8 cellular contexts compared by ENCODE assay signal in the genomic region with DNA sequence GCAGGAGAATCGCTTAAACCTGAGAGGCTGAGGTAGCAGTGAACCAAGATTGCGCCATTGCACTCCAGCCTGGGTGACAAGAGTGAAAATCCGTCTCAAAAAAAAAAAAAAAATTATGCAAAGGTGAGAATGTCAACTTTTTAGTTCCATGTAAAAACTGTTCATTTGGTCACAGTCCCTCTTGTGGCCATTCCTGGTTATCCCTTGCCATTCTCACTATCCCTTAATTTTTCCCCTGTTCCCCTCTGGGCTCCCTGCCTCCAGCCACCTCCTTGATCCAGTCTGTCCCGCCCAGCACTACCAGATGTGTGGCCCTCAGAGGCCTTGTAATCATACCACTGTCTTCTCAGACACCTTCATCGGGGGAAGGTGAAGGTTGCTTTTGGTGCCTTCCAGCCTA. TPM values are rescaled to one million over a fixed set of nuclear protein-coding genes. Genes with fewer than 3 reads are reported as not detected.
DNase-seq lines count a peak whose midpoint lies in the region; ATAC-seq and TF ChIP-seq lines count a peak whose summit lies in the region.
"Had no signal": no experiment of that assay in that cellular context is flagged by ENCODE, and none has a peak within 500 bp of the region (broad histone marks: within the 10 kb centered on the region; RNA-seq: fewer than 3 reads in every experiment).

No MANE protein-coding gene starts in this region.

- H3K4me3 Mint-ChIP-seq in CD8-positive, alpha-beta T cell: no peak overlapping the region
- H3K4me3 Mint-ChIP-seq in chondrocyte (ENCODE audit: unreplicated experiment) (no peak overlapping the region), neural crest cell (no peak overlapping the region)
- H3K4me3 Mint-ChIP-seq: IgD-negative memory B cell had no signal

- DNase-seq in CD8-positive, alpha-beta T cell: no peak
- no peak for DNase-seq in HFF-Myc (ENCODE audit: extremely low read depth, low read depth)
- no peak for DNase-seq in chondrocyte (ENCODE audit: low spot score)
- DNase-seq in neural crest cell (ENCODE audit: low read depth, low spot score): no peak
- no peak for DNase-seq in stimulated activated CD4-positive, alpha-beta T cell treated with anti-CD3 and anti-CD28 coated beads, Interleukin-2, amount 100 ng/mL, for 48 hours
- no peak for DNase-seq in NCI-H146 treated with DMSO at 0.1 percent for 48 hours (lab: John Stamatoyannopoulos, UW; ENCODE audit: unreplicated experiment)

- H3K36me3 Mint-ChIP-seq in CD8-positive, alpha-beta T cell: peaks cover 36% of the 10 kb centered on the region
- H3K36me3 Mint-ChIP-seq in chondrocyte (ENCODE audit: low read depth): no peaks in the 10 kb centered on the region
- H3K36me3 Mint-ChIP-seq in neural crest cell (ENCODE audit: low read depth): no peaks in the 10 kb centered on the region
- H3K36me3 Mint-ChIP-seq: IgD-negative memory B cell had no signal

- no peak overlapping the region for H3K27ac ChIP-seq in CD8-positive, alpha-beta T cell (ENCODE audit: low read depth, low read length)

- intact Hi-C loops in CD8-positive, alpha-beta T cell (cut with DNase I, micrococcal nuclease): loop anchor here in 1 of 2 experiments (10.0 kb wide), 1 partner anchor 1641 kb away; no protein-coding TSS in a partner anchor

- H3K27me3 Mint-ChIP-seq in CD8-positive, alpha-beta T cell (ENCODE audit: low read depth): no peaks in the 10 kb centered on the region
- no peaks in the 10 kb centered on the region for H3K27me3 Mint-ChIP-seq in chondrocyte (ENCODE audit: low read depth)
- no peaks in the 10 kb centered on the region for H3K27me3 Mint-ChIP-seq in neural crest cell (ENCODE audit: low read depth)
- H3K27me3 Mint-ChIP-seq: IgD-negative memory B cell had no signal

- no peaks in the 10 kb centered on the region for H3K36me3 ChIP-seq in CD8-positive, alpha-beta T cell (ENCODE audit: insufficient read depth, low read length)

- no peaks in the 10 kb centered on the region for H3K9me3 Mint-ChIP-seq in CD8-positive, alpha-beta T cell
- H3K9me3 Mint-ChIP-seq in chondrocyte (ENCODE audit: low read depth) (no peaks in the 10 kb centered on the region), neural crest cell (no peaks in the 10 kb centered on the region)
- H3K9me3 Mint-ChIP-seq: IgD-negative memory B cell had no signal

- POLR2A ChIA-PET in CD8-positive, alpha-beta T cell (lab: Charles Lee): interaction anchor here (0.7 kb wide), 1 partner anchor 49 kb away, joined by 4 read pairs; a partner anchor contains a TSS

- ATAC-seq in CD8-positive, alpha-beta T cell: no peak
- no peak for ATAC-seq in GM18867 (IDR thresholded peaks at IDR 0.05; ENCODE audit: unreplicated experiment)

- H3K4me3 ChIP-seq in CD8-positive, alpha-beta T cell (ENCODE audit: low read depth, low read length): no peak overlapping the region
- H3K4me3 ChIP-seq in HFF-Myc (replicated peaks; ENCODE audit: low read depth, low read length): no peak overlapping the region

- H3K27me3 ChIP-seq in CD8-positive, alpha-beta T cell (ENCODE audit: insufficient read depth, low read length): no peaks in the 10 kb centered on the region

- peaks cover 40% of the 10 kb centered on the region for H3K4me1 Mint-ChIP-seq in CD8-positive, alpha-beta T cell (ENCODE audit: low read depth)
- peaks cover 11% of the 10 kb centered on the region for H3K4me1 Mint-ChIP-seq in chondrocyte (ENCODE audit: low read depth)
- H3K4me1 Mint-ChIP-seq in neural crest cell: peaks cover 6% of the 10 kb centered on the region

- peak overlapping the region; percentile 19 for H3K27ac Mint-ChIP-seq in CD8-positive, alpha-beta T cell
- no peak overlapping the region for H3K27ac Mint-ChIP-seq in chondrocyte (ENCODE audit: unreplicated experiment)
- no peak overlapping the region for H3K27ac Mint-ChIP-seq in neural crest cell (ENCODE audit: unreplicated experiment)
- H3K27ac Mint-ChIP-seq: IgD-negative memory B cell had no signal

- H3K9me3 ChIP-seq in CD8-positive, alpha-beta T cell (ENCODE audit: low read length): no peaks in the 10 kb centered on the region

- TF ChIP-seq CTCF in CD8-positive, alpha-beta T cell (IDR thresholded peaks at IDR 0.05): no peak
- TF ChIP-seq CTCF in HFF-Myc (IDR thresholded peaks at IDR 0.05; ENCODE audit: low read depth, low read length, missing control alignments) (peak; percentile 38), chondrocyte (IDR thresholded peaks at IDR 0.05) (peak; percentile 71), neural crest cell (conservative IDR thresholded peaks at IDR 0.05) (peak; percentile 57)

- H3K4me1 ChIP-seq in CD8-positive, alpha-beta T cell (ENCODE audit: insufficient read depth, low read length): peaks cover 5% of the 10 kb centered on the region

- CTCF ChIA-PET in CD8-positive, alpha-beta T cell (lab: Charles Lee): no interaction called here

RNA-seq across cellular contexts. Expression of a gene that starts 23.4 kb away (rescaled TPM):
- 10 to 100 TPM; 10.7 to 11.7 TPM for total RNA-seq in CD8-positive, alpha-beta T cell
- total RNA-seq in chondrocyte (66.2 to 70.4 TPM (median 69.3 TPM) in 3 replicates), neural crest cell (146 TPM in 2 replicates)

RNA-seq across cellular contexts. Expression of a gene that starts 27.1 kb away (rescaled TPM):
- 10 to 100 TPM; 13.7 to 15.9 TPM for total RNA-seq in CD8-positive, alpha-beta T cell
- total RNA-seq in chondrocyte: 17.3 to 19.3 TPM (median 18.3 TPM) in 3 replicates
- total RNA-seq in neural crest cell: 24.3 and 24.4 TPM in 2 replicates

RNA-seq across cellular contexts. Expression of a gene that starts 48.6 kb away (rescaled TPM):
- 10 to 100 TPM; 72.9 to 74.5 TPM for total RNA-seq in CD8-positive, alpha-beta T cell
- total RNA-seq in chondrocyte (35.8 to 38.2 TPM (median 37.7 TPM) in 3 replicates), neural crest cell (26.0 and 28.0 TPM in 2 replicates)

RNA-seq across cellular contexts. Expression of a gene that starts 50.5 kb away (rescaled TPM):
- total RNA-seq in CD8-positive, alpha-beta T cell: not detected
- total RNA-seq in chondrocyte: not detected in 3 replicates
- 0.12 TPM in 1 of 2 replicates, not detected in the other for total RNA-seq in neural crest cell
